ENCODE assay signal across 29 cellular contexts in genomic region chr16:60087530-60087929, GRCh38.
"Had no signal": no experiment of that assay in that cellular context is flagged by ENCODE, and none has a peak within 500 bp of the region (broad histone marks: within the 10 kb centered on the region; RNA-seq: fewer than 3 reads in every experiment).

No MANE protein-coding gene starts in this region.

- H3K27me3 ChIP-seq: stomach, suprapubic skin, testis, thyroid gland, tibial artery, tibial nerve, transverse colon, upper lobe of left lung, upper lobe of right lung, uterus, vagina had no signal

- H3K4me1 ChIP-seq: stomach, suprapubic skin, testis, thyroid gland, tibial artery, tibial nerve, transverse colon, upper lobe of left lung, upper lobe of right lung, uterus, vagina had no signal

- H3K4me3 Mint-ChIP-seq: stimulated activated effector memory CD8-positive, alpha-beta T cell treated with anti-CD3 and anti-CD28 coated beads, Interleukin-12 subunit alpha, Interleukin-12 subunit beta, amount 100 ng/mL, for 72 hours; stimulated activated memory B cell treated with anti-CD40 and anti-IgM and Interleukin-4, amounts not matched to agents 10 μg/mL and 1 μg/mL and 100 μg/mL, for 72 hours; stimulated activated naive B cell treated with anti-CD40 and anti-IgM and Interleukin-4, amounts not matched to agents 10 μg/mL and 1 μg/mL and 100 μg/mL, for 72 hours; stimulated activated naive CD8-positive, alpha-beta T cell treated with anti-CD3 and anti-CD28 coated beads, Interleukin-15, amount 100 ng/mL, for 72 hours; stimulated activated naive CD8-positive, alpha-beta T cell treated with anti-CD3 and anti-CD28 coated beads, Interleukin-15, Interleukin-2, amounts not matched to agents 100 ng/mL and 50 ng/mL, for 24 hours; type B pancreatic cell had no signal

- ATAC-seq: stimulated activated effector memory CD8-positive, alpha-beta T cell treated with anti-CD3 and anti-CD28 coated beads, Interleukin-12 subunit alpha, Interleukin-12 subunit beta, amount 100 ng/mL, for 72 hours; stimulated activated memory B cell treated with anti-CD40 and anti-IgM and Interleukin-4, amounts not matched to agents 10 μg/mL and 1 μg/mL and 100 μg/mL, for 72 hours; stimulated activated naive B cell treated with anti-CD40 and anti-IgM and Interleukin-4, amounts not matched to agents 10 μg/mL and 1 μg/mL and 100 μg/mL, for 72 hours; stimulated activated naive CD8-positive, alpha-beta T cell treated with anti-CD3 and anti-CD28 coated beads, Interleukin-15, amount 100 ng/mL, for 72 hours; stimulated activated naive CD8-positive, alpha-beta T cell treated with anti-CD3 and anti-CD28 coated beads, Interleukin-15, Interleukin-2, amounts not matched to agents 100 U/mL and 50 U/mL, for 24 hours; upper lobe of right lung had no signal

- FAIRE-seq: urothelium cell line had no signal

- H3K9me3 ChIP-seq: suprapubic skin, testis, thoracic aorta, thyroid gland, tibial artery, tibial nerve, upper lobe of right lung, uterus, vagina had no signal

- H3K4me3 ChIP-seq: stomach, suprapubic skin, testis, thoracic aorta, thyroid gland, tibial artery, tibial nerve, transverse colon, upper lobe of left lung, upper lobe of right lung, uterus, vagina had no signal

- H3K27ac ChIP-seq: stomach, suprapubic skin, testis, thoracic aorta, thyroid gland, tibial artery, tibial nerve, transverse colon, upper lobe of left lung, upper lobe of right lung, uterus, vagina had no signal

- H3K27ac Mint-ChIP-seq: stimulated activated effector memory CD8-positive, alpha-beta T cell treated with anti-CD3 and anti-CD28 coated beads, Interleukin-12 subunit alpha, Interleukin-12 subunit beta, amount 100 ng/mL, for 72 hours; stimulated activated memory B cell treated with anti-CD40 and anti-IgM and Interleukin-4, amounts not matched to agents 10 μg/mL and 1 μg/mL and 100 μg/mL, for 72 hours; stimulated activated naive B cell treated with anti-CD40 and anti-IgM and Interleukin-4, amounts not matched to agents 10 μg/mL and 1 μg/mL and 100 μg/mL, for 72 hours; stimulated activated naive CD8-positive, alpha-beta T cell treated with anti-CD3 and anti-CD28 coated beads, Interleukin-15, amount 100 ng/mL, for 72 hours; stimulated activated naive CD8-positive, alpha-beta T cell treated with anti-CD3 and anti-CD28 coated beads, Interleukin-15, Interleukin-2, amounts not matched to agents 100 ng/mL and 50 ng/mL, for 24 hours; type B pancreatic cell had no signal

- H3K36me3 ChIP-seq: stomach, suprapubic skin, thoracic aorta, thyroid gland, tibial artery, tibial nerve, transverse colon, upper lobe of left lung, upper lobe of right lung, uterus, vagina had no signal

- H3K4me1 Mint-ChIP-seq: stimulated activated memory B cell treated with anti-CD40 and anti-IgM and Interleukin-4, amounts not matched to agents 10 μg/mL and 1 μg/mL and 100 μg/mL, for 72 hours; stimulated activated naive B cell treated with anti-CD40 and anti-IgM and Interleukin-4, amounts not matched to agents 10 μg/mL and 1 μg/mL and 100 μg/mL, for 72 hours; stimulated activated naive CD8-positive, alpha-beta T cell treated with anti-CD3 and anti-CD28 coated beads, Interleukin-15, amount 100 ng/mL, for 72 hours had no signal

- H3K36me3 Mint-ChIP-seq: stimulated activated effector memory CD8-positive, alpha-beta T cell treated with anti-CD3 and anti-CD28 coated beads, Interleukin-12 subunit alpha, Interleukin-12 subunit beta, amount 100 ng/mL, for 72 hours; stimulated activated memory B cell treated with anti-CD40 and anti-IgM and Interleukin-4, amounts not matched to agents 10 μg/mL and 1 μg/mL and 100 μg/mL, for 72 hours; stimulated activated naive B cell treated with anti-CD40 and anti-IgM and Interleukin-4, amounts not matched to agents 10 μg/mL and 1 μg/mL and 100 μg/mL, for 72 hours; type B pancreatic cell had no signal

- H3K9me3 Mint-ChIP-seq: type B pancreatic cell had no signal

- H3K27me3 Mint-ChIP-seq: stimulated activated memory B cell treated with anti-CD40 and anti-IgM and Interleukin-4, amounts not matched to agents 10 μg/mL and 1 μg/mL and 100 μg/mL, for 72 hours; stimulated activated naive B cell treated with anti-CD40 and anti-IgM and Interleukin-4, amounts not matched to agents 10 μg/mL and 1 μg/mL and 100 μg/mL, for 72 hours; stimulated activated naive CD8-positive, alpha-beta T cell treated with anti-CD3 and anti-CD28 coated beads, Interleukin-15, amount 100 ng/mL, for 72 hours; stimulated activated naive CD8-positive, alpha-beta T cell treated with anti-CD3 and anti-CD28 coated beads, Interleukin-15, Interleukin-2, amounts not matched to agents 100 ng/mL and 50 ng/mL, for 24 hours; type B pancreatic cell had no signal

- DNase-seq: stimulated activated CD4-positive, alpha-beta T cell treated with anti-CD3 and anti-CD28 coated beads, Interleukin-2, amount 100 ng/mL, for 48 hours; stimulated activated CD4-positive, alpha-beta T cell treated with anti-CD3 and anti-CD28 coated beads, Interleukin-4, amount 100 ng/mL, for 1 hour; stimulated activated CD4-positive, alpha-beta T cell treated with anti-CD3 and anti-CD28 coated beads, Interleukin-4, amount 100 ng/mL, for 24 hours; stimulated activated CD4-positive, alpha-beta T cell treated with anti-CD3 and anti-CD28 coated beads, Interleukin-4, amount 100 ng/mL, for 4 hours; stimulated activated CD8-positive, alpha-beta memory T cell treated with anti-CD3 and anti-CD28 coated beads, Interleukin-4, amount 100 ng/mL, for 48 hours; stimulated activated naive B cell treated with anti-CD40 and anti-IgM and Interleukin-4, amounts not matched to agents 10 μg/mL and 1 μg/mL and 100 μg/mL, for 72 hours; stimulated activated naive CD4-positive, alpha-beta T cell; stimulated activated naive CD4-positive, alpha-beta T cell treated with Interleukin-2 at 50 U/mL for 16 hours; stimulated activated naive CD8-positive, alpha-beta T cell treated with anti-CD3 and anti-CD28 coated beads, Interleukin-15, amount 100 ng/mL, for 72 hours; stimulated activated naive CD8-positive, alpha-beta T cell treated with anti-CD3 and anti-CD28 coated beads, Interleukin-15, Interleukin-2, amounts not matched to agents 100 U/mL and 50 U/mL, for 24 hours; stomach; substantia nigra; testis; thyroid gland; tibial artery; transverse colon; trophoblast cell; upper lobe of left lung; upper lobe of right lung; uterus had no signal
